1 cellular context compared by ENCODE assay signal in the genomic region with DNA sequence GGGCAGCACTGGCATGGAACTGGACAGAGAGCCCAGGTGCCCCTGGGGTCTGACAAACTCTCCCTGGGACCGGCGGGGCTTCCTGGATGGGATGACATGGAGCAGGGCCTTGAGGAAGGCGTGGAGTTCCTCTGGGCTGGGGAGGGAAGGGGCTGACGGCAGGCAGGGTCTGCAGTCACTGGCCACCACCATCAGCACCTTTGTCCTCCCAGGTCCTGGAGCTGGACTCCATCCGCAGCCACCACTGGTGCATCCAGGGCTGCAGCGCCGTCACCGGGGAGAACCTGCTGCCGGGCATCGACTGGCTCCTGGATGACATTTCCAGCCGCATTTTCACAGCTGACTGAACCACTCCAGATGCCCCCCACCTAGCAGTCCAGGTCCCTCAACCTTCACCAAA.
TF ChIP-seq lines count a peak whose summit lies in the region.

No MANE protein-coding gene starts in this region.

TF ChIP-seq in HepG2, 621 proteins besides CTCF, POLR2A, EP300 and RAD21:
- TF ChIP-seq ZNF547 (CRISPR knock-in tag; IDR thresholded peaks at IDR 0.05) (no peak), ZIK1 (CRISPR knock-in tag; IDR thresholded peaks at IDR 0.05; ENCODE audit: borderline replicate concordance, low read depth) (no peak), ZNF761 (CRISPR knock-in tag; conservative IDR thresholded peaks at IDR 0.05) (no peak), ISX (CRISPR knock-in tag; conservative IDR thresholded peaks at IDR 0.05) (no peak), CHD4 (IDR thresholded peaks at IDR 0.05; ENCODE audit: borderline replicate concordance, low read length) (no peak), AGO2 (optimal IDR thresholded peaks at IDR 0.05; ENCODE audit: low read depth, low read length) (peak; percentile 25), NR3C1 (CRISPR knock-in tag; IDR thresholded peaks at IDR 0.05) (no peak)
- TF ChIP-seq, protein P1, sequence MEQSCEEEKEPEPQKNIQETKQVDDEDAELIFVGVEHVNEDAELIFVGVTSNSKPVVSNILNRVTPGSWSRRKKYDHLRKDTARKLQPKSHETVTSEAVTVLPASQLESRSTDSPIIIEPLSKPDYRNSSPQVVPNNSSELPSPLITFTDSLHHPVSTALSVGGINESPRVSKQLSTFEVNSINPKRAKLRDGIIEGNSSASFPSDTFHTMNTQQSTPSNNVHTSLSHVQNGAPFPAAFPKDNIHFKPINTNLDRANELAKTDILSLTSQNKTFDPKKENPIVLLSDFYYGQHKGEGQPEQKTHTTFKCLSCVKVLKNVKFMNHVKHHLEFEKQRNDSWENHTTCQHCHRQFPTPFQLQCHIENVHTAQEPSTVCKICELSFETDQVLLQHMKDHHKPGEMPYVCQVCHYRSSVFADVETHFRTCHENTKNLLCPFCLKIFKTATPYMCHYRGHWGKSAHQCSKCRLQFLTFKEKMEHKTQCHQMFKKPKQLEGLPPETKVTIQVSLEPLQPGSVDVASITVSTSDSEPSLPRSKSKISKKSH (CRISPR knock-in tag; IDR thresholded peaks at IDR 0.05; ENCODE audit: borderline replicate concordance), result peak; percentile 45; the same call in 1 of the 2 replicates
